5 cellular contexts compared by ENCODE assay signal in the genomic region with DNA sequence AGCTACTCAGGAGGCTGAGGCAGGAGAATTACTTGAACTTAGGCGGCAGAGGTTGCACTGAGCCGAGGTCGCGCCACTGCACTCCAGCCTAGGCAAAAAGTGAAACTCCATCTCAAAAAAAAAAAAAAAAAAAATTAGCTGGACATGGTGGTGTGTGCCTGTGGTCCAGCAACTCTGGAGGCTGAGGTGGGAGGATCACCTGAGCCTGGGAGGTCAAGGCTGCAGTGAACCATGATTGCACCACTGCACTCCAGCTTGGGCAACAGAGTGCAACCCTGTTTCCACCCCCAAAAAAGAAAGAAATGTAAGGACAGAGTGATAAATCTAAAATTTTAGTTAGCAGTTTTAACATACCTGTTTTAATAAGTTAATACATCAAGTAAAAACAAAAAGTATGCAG. TPM values are rescaled to one million over a fixed set of nuclear protein-coding genes. Genes with fewer than 3 reads are reported as not detected.
"Had no signal": no experiment of that assay in that cellular context is flagged by ENCODE, and none has a peak within 500 bp of the region (broad histone marks: within the 10 kb centered on the region; RNA-seq: fewer than 3 reads in every experiment).

No MANE protein-coding gene starts in this region.

RNA-seq across cellular contexts. Expression of gene CMTM2, which starts 17.3 kb away (rescaled TPM):
- total RNA-seq: LHCN-M2, MCF 10A, PC-9, Peyer's patch, RPMI7951 had no signal
